ENCODE assay signal across 9 cellular contexts in genomic region chr18:63676526-63676925, GRCh38. TPM values are rescaled to one million over a fixed set of nuclear protein-coding genes. Genes with fewer than 3 reads are reported as not detected.
A peak's percentile ranks its signal among the peaks of the same experiment; 100 is the strongest.
DNase-seq lines count a peak whose midpoint lies in the region; ATAC-seq and TF ChIP-seq lines count a peak whose summit lies in the region.
"Had no signal": no experiment of that assay in that cellular context is flagged by ENCODE, and none has a peak within 500 bp of the region (broad histone marks: within the 10 kb centered on the region; RNA-seq: fewer than 3 reads in every experiment).

No MANE protein-coding gene starts in this region.

- H3K79me2 ChIP-seq in DND-41 (ENCODE audit: insufficient read depth, low read length) (no peaks in the 10 kb centered on the region), MM.1S (ENCODE audit: low read length) (no peaks in the 10 kb centered on the region)

- WGBS in prostate gland: 30% methylated on average over 4 of the region's 4 CpGs

- H2AFZ ChIP-seq in DND-41 (ENCODE audit: low read depth, low read length): no peak overlapping the region
- no peak overlapping the region for H2AFZ ChIP-seq in MM.1S (ENCODE audit: low read length)

- no peaks in the 10 kb centered on the region for H3F3A ChIP-seq in MM.1S (ENCODE audit: insufficient read depth, low read length)

- H3K9ac ChIP-seq in DND-41 (ENCODE audit: low read depth, low read length) (no peak overlapping the region), MM.1S (ENCODE audit: low read length) (no peak overlapping the region)

- H3K4me2 ChIP-seq in DND-41 (ENCODE audit: insufficient read depth, low read length): no peak overlapping the region
- H3K4me2 ChIP-seq in MM.1S (ENCODE audit: low read depth, low read length): no peak overlapping the region

- H3K4me1 ChIP-seq in DND-41 (ENCODE audit: insufficient read depth, low read length) (no peaks in the 10 kb centered on the region), MM.1S (ENCODE audit: low read length) (no peaks in the 10 kb centered on the region), prostate gland (replicated peaks) (no peaks in the 10 kb centered on the region)

- H3K9me3 ChIP-seq in DND-41 (ENCODE audit: insufficient read depth, low read length, severe bottlenecking) (no peaks in the 10 kb centered on the region), MM.1S (replicated peaks; ENCODE audit: insufficient read depth, low read length) (no peaks in the 10 kb centered on the region), prostate gland (no peaks in the 10 kb centered on the region)

- peak; percentile 42 for TF ChIP-seq CTCF in DND-41 (IDR thresholded peaks at IDR 0.05; ENCODE audit: borderline replicate concordance, extremely low read depth, low read length, poor library complexity, severe bottlenecking)
- peak; percentile 68 for TF ChIP-seq CTCF in MM.1S (IDR thresholded peaks at IDR 0.05; ENCODE audit: low read length)
- TF ChIP-seq CTCF in prostate gland (IDR thresholded peaks at IDR 0.05): peak in 2 of 4 experiments; percentile 42 to 58

- no peak for TF ChIP-seq POLR2A in prostate gland (IDR thresholded peaks at IDR 0.05)

- ATAC-seq in DND-41 (ENCODE audit: insufficient read depth, low read depth): peak; percentile 62; the same call in 2 of the 3 replicates
- ATAC-seq in GM21423 (IDR thresholded peaks at IDR 0.05; ENCODE audit: unreplicated experiment): peak; percentile 83
- no peak for ATAC-seq in Right ventricle myocardium inferior

- H3K9me2 ChIP-seq in MM.1S (replicated peaks; ENCODE audit: insufficient read depth, low read length): no peaks in the 10 kb centered on the region

- no peaks in the 10 kb centered on the region for H3K27me3 ChIP-seq in DND-41 (ENCODE audit: insufficient read depth, low read length, poor library complexity)
- no peaks in the 10 kb centered on the region for H3K27me3 ChIP-seq in MM.1S (replicated peaks; ENCODE audit: insufficient read depth, low read length)
- no peaks in the 10 kb centered on the region for H3K27me3 ChIP-seq in prostate gland (replicated peaks; ENCODE audit: insufficient read depth)

- H3K4me3 ChIP-seq in DND-41 (ENCODE audit: low read depth in 1 of 2, low read length in 2 of 2): no peak overlapping the region
- no peak overlapping the region for H3K4me3 ChIP-seq in MM.1S (ENCODE audit: low read length)
- H3K4me3 ChIP-seq in prostate gland: no peak overlapping the region

- no peaks in the 10 kb centered on the region for H4K20me1 ChIP-seq in DND-41 (ENCODE audit: insufficient read depth, low read length)
- no peaks in the 10 kb centered on the region for H4K20me1 ChIP-seq in MM.1S (ENCODE audit: insufficient read depth, low read length)

- intact Hi-C loops in Right ventricle myocardium inferior (cut with DNase I): no loop called here
- intact Hi-C loops in prostate gland (cut with DNase I): no loop called here

- DNase-seq in DND-41 (no peak), MM.1S (peak; percentile 53), ecto neural progenitor cell (ENCODE audit: low spot score) (peak; percentile 55), KG1 (lab: John Stamatoyannopoulos, UW) (no peak), Right ventricle myocardium inferior (ENCODE audit: missing footprints) (no peak), prostate gland (ENCODE audit: low spot score) (no peak)
- no peak for DNase-seq in activated CD4-positive, alpha-beta T cell treated with anti-CD3 and anti-CD28 coated beads for 1 hour

- H3K36me3 ChIP-seq in DND-41 (ENCODE audit: insufficient read depth, low read length): no peaks in the 10 kb centered on the region
- H3K36me3 ChIP-seq in MM.1S (replicated peaks; ENCODE audit: insufficient read depth, low read length): no peaks in the 10 kb centered on the region
- no peaks in the 10 kb centered on the region for H3K36me3 ChIP-seq in prostate gland

- no peak overlapping the region for H3K27ac ChIP-seq in DND-41 (ENCODE audit: low read length)
- no peak overlapping the region for H3K27ac ChIP-seq in MM.1S (ENCODE audit: low read length)
- no peak overlapping the region for H3K27ac ChIP-seq in prostate gland

RNA-seq across cellular contexts. Expression of gene SERPINB3, which starts 14.8 kb away (rescaled TPM):
- total RNA-seq in Right ventricle myocardium inferior: not detected
- 1 to 10 TPM; 8.5 to 8.8 TPM for total RNA-seq in prostate gland
- total RNA-seq: dermis microvascular lymphatic vessel endothelial cell had no signal

RNA-seq across cellular contexts. Expression of gene SERPINB11, which starts 26.2 kb away (rescaled TPM):
- total RNA-seq in Right ventricle myocardium inferior (not detected), prostate gland (10 to 100 TPM; 10.3 to 37.8 TPM)
- total RNA-seq: dermis microvascular lymphatic vessel endothelial cell had no signal

RNA-seq across cellular contexts. Expression of gene SERPINB4, which starts 32.5 kb away (rescaled TPM):
- not detected for total RNA-seq in Right ventricle myocardium inferior
- total RNA-seq in prostate gland: 1 to 10 TPM in 1 of 2 donors, under 1 TPM in 1; 0.51 to 1.1 TPM

Comparison
In these comparisons a context has a peak if more than half of its experiments do, and no peak if none do; other contexts are left out.
1. DNase-seq: peak in MM.1S (single experiment) and ecto neural progenitor cell (single experiment); none in DND-41 (single experiment), KG1 (single experiment), activated CD4-positive, alpha-beta T cell treated with anti-CD3 and anti-CD28 coated beads for 1 hour (single experiment), Right ventricle myocardium inferior (single experiment) and prostate gland (single experiment).
2. RNA of gene SERPINB11, which starts 26.2 kb away (total RNA-seq): 10.3 to 37.8 TPM in prostate gland; not detected in Right ventricle myocardium inferior (single experiment); every median in the first group is over 10 times any median in the second.